In the genomic region with DNA sequence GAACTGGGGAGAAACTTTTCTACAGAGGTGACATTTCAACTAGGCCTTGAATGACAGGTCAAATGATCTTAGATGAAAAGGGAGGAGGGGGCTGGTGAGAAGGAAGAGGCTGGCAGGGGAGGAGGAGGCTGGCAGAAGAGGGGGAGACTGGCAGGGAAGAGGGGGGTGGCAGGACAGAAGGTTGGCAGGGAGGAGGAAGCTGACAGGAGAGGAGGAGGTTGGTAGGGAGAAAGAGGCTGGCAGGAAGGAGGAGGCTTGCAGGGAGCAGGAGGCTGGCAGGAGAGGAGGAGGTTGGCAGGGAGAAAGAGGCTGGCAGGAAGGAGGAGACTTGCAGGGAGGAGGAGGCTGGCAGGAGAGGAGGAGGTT, we compare ENCODE assay signal across 9 cellular contexts.
DNase-seq lines count a peak whose midpoint lies in the region; ATAC-seq and TF ChIP-seq lines count a peak whose summit lies in the region.
"Had no signal": no experiment of that assay in that cellular context is flagged by ENCODE, and none has a peak within 500 bp of the region (broad histone marks: within the 10 kb centered on the region; RNA-seq: fewer than 3 reads in every experiment).

No MANE protein-coding gene starts in this region.

- DNase-seq in NCI-H510A treated with DMSO at 0.1 percent for 48 hours (lab: John Stamatoyannopoulos, UW) (peak; percentile 35), NCI-H510A (lab: John Stamatoyannopoulos, UW) (no peak), esophagus muscularis mucosa (ENCODE audit: extremely low spot score) (peak; percentile 86), sigmoid colon (no peak), RWPE1 (ENCODE audit: low spot score) (no peak), SJCRH30 (no peak)
- DNase-seq in T-helper 2 cell treated with Interferon-gamma antibody and Interleukin-4, amounts not matched to agents 5 μg/mL and 100 μg/mL, for 36 hours (ENCODE audit: low spot score): no peak

- H3K27me3 Mint-ChIP-seq in T-helper 2 cell treated with Interferon-gamma antibody and Interleukin-4, amounts not matched to agents 5 μg/mL and 100 μg/mL, for 36 hours (ENCODE audit: low read depth): peaks cover 29% of the 10 kb centered on the region

- no peak overlapping the region for H3K27ac Mint-ChIP-seq in T-helper 2 cell treated with Interferon-gamma antibody and Interleukin-4, amounts not matched to agents 5 μg/mL and 100 μg/mL, for 36 hours

- peaks cover 0 to 15% (median 12%) of the 10 kb centered on the region in 4 donors for H3K4me1 ChIP-seq in esophagus muscularis mucosa
- peaks cover 0 to 10% (median 7%) of the 10 kb centered on the region in 4 donors for H3K4me1 ChIP-seq in sigmoid colon
- H3K4me1 ChIP-seq in SJCRH30: no peaks in the 10 kb centered on the region

- H3K4me3 ChIP-seq in esophagus muscularis mucosa: peak overlapping the region in 3 of 4 donors; percentile 53 to 57 (median 54)
- peak overlapping the region in 3 of 4 donors; percentile 43 to 53 (median 49) for H3K4me3 ChIP-seq in sigmoid colon
- no peak overlapping the region for H3K4me3 ChIP-seq in SJCRH30

- TF ChIP-seq EP300 in esophagus muscularis mucosa (IDR thresholded peaks at IDR 0.05): no peak
- TF ChIP-seq EP300 in sigmoid colon (IDR thresholded peaks at IDR 0.05): no peak

- H3K36me3 Mint-ChIP-seq in T-helper 2 cell treated with Interferon-gamma antibody and Interleukin-4, amounts not matched to agents 5 μg/mL and 100 μg/mL, for 36 hours (ENCODE audit: low read depth): no peaks in the 10 kb centered on the region

- TF ChIP-seq POLR2A in esophagus muscularis mucosa (IDR thresholded peaks at IDR 0.05; ENCODE audit: low read depth) (no peak), sigmoid colon (IDR thresholded peaks at IDR 0.05) (no peak)

- H3K9me3 Mint-ChIP-seq in T-helper 2 cell treated with Interferon-gamma antibody and Interleukin-4, amounts not matched to agents 5 μg/mL and 100 μg/mL, for 36 hours: no peaks in the 10 kb centered on the region

- H3K27ac ChIP-seq in esophagus muscularis mucosa (replicated peaks in 1 of 4) (no peak overlapping the region), sigmoid colon (peak overlapping the region in 1 of 4 donors; percentile 42), RWPE1 (no peak overlapping the region), SJCRH30 (no peak overlapping the region)
- H3K27ac ChIP-seq: KMS-11 had no signal

- POLR2A ChIA-PET in RWPE1 (lab: Yijun Ruan, JAX; ENCODE audit: low non-redundant PET): no interaction called here

- peaks cover 0 to 52% (median 0%) of the 10 kb centered on the region in 4 donors for H3K27me3 ChIP-seq in esophagus muscularis mucosa
- no peaks in the 10 kb centered on the region for H3K27me3 ChIP-seq in sigmoid colon
- no peaks in the 10 kb centered on the region for H3K27me3 ChIP-seq in SJCRH30

- ATAC-seq in GM21447 (IDR thresholded peaks at IDR 0.05; ENCODE audit: unreplicated experiment): no peak

- H3K4me3 Mint-ChIP-seq in T-helper 2 cell treated with Interferon-gamma antibody and Interleukin-4, amounts not matched to agents 5 μg/mL and 100 μg/mL, for 36 hours: peak overlapping the region; percentile 62

- intact Hi-C loops in esophagus muscularis mucosa (cut with DNase I) (no loop called here), sigmoid colon (cut with DNase I) (no loop called here)

- no peaks in the 10 kb centered on the region for H3K9me3 ChIP-seq in esophagus muscularis mucosa
- no peaks in the 10 kb centered on the region for H3K9me3 ChIP-seq in sigmoid colon
- no peaks in the 10 kb centered on the region for H3K9me3 ChIP-seq in SJCRH30 (replicated peaks)

- CTCF ChIA-PET in RWPE1 (lab: Yijun Ruan, JAX): no interaction called here

- H3K4me1 Mint-ChIP-seq in T-helper 2 cell treated with Interferon-gamma antibody and Interleukin-4, amounts not matched to agents 5 μg/mL and 100 μg/mL, for 36 hours (ENCODE audit: low read depth): peaks cover 10% of the 10 kb centered on the region

- TF ChIP-seq CTCF in esophagus muscularis mucosa (IDR thresholded peaks at IDR 0.05) (no peak), sigmoid colon (IDR thresholded peaks at IDR 0.05) (no peak), RWPE1 (conservative IDR thresholded peaks at IDR 0.05; ENCODE audit: low read depth) (no peak)

- no peaks in the 10 kb centered on the region for H3K36me3 ChIP-seq in esophagus muscularis mucosa
- H3K36me3 ChIP-seq in sigmoid colon: no peaks in the 10 kb centered on the region
- no peaks in the 10 kb centered on the region for H3K36me3 ChIP-seq in SJCRH30

Comparison
In these comparisons a context has a peak if more than half of its experiments do, and no peak if none do; other contexts are left out.
1. DNase-seq: peak in NCI-H510A treated with DMSO at 0.1 percent for 48 hours (single experiment) and esophagus muscularis mucosa (single experiment); none in NCI-H510A (single experiment), T-helper 2 cell treated with Interferon-gamma antibody and Interleukin-4, amounts not matched to agents 5 μg/mL and 100 μg/mL, for 36 hours (single experiment), sigmoid colon (single experiment), RWPE1 (single experiment) and SJCRH30 (0 of 2).